6 cellular contexts compared by ENCODE assay signal in the genomic region with DNA sequence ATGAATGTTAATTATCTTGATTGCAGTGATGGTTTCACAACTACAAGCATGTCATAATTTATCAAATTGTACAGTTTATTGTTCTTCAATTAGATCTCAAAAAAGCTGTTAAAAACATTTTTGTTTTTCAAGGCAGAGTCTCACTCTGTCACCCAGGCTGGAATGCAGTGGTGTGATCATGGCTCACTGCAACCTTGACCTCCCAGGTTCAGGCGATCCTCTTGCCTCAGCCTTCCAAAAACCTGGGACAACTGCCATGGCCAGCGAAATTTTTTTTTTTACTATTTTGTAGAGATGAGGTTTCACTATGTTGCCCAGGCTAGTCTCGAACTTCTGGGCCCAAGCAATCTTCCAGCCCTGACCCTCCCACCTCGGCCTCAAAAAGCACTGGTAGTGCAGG.
"Had no signal": no experiment of that assay in that cellular context is flagged by ENCODE, and none has a peak within 500 bp of the region (broad histone marks: within the 10 kb centered on the region; RNA-seq: fewer than 3 reads in every experiment).

No MANE protein-coding gene starts in this region.

- H3K27ac ChIP-seq: HL-60 had no signal

- H3K4me3 ChIP-seq: GM23338, K562 had no signal

- DNase-seq: H9, HCEC 1CT, IMR-90 had no signal
